ENCODE assay signal across 22 cellular contexts in genomic region chr7:121761399-121761798, GRCh38.
"Had no signal": no experiment of that assay in that cellular context is flagged by ENCODE, and none has a peak within 500 bp of the region (broad histone marks: within the 10 kb centered on the region; RNA-seq: fewer than 3 reads in every experiment).

No MANE protein-coding gene starts in this region.

- H3K4me1 Mint-ChIP-seq: activated naive CD4-positive, alpha-beta T cell treated with anti-CD3 and anti-CD28 coated beads, Interleukin-2, amount 10 ng/mL, durations not matched to agents 7 days and 5 days; natural killer cell; stimulated activated effector memory CD8-positive, alpha-beta T cell treated with anti-CD3 and anti-CD28 coated beads, Interleukin-12 subunit alpha, Interleukin-12 subunit beta, amount 100 ng/mL, for 72 hours had no signal

- H3K4me3 Mint-ChIP-seq: activated CD8-positive, alpha-beta T cell treated with anti-CD3 and anti-CD28 coated beads, Interleukin-2, amount 10 ng/mL, durations not matched to agents 7 days and 5 days; activated naive CD4-positive, alpha-beta T cell treated with anti-CD3 and anti-CD28 coated beads, Interleukin-2, amount 10 ng/mL, durations not matched to agents 7 days and 5 days; activated T-cell treated with anti-CD3 and anti-CD28 coated beads, Interleukin-2, amount 50 U/mL, for 4 hours; dendritic cell treated with granulocyte-macrophage colony-stimulating factor and Interleukin-4, amounts not matched to agents 40 ng/mL and 50 ng/mL, for 4 days; natural killer cell; stimulated activated effector memory CD8-positive, alpha-beta T cell treated with anti-CD3 and anti-CD28 coated beads, Interleukin-12 subunit alpha, Interleukin-12 subunit beta, amount 100 ng/mL, for 72 hours had no signal

- H3K9me3 Mint-ChIP-seq: activated naive CD4-positive, alpha-beta T cell treated with anti-CD3 and anti-CD28 coated beads, Interleukin-2, amount 10 ng/mL, durations not matched to agents 7 days and 5 days; dendritic cell treated with granulocyte-macrophage colony-stimulating factor and Interleukin-4, amounts not matched to agents 40 ng/mL and 50 ng/mL, for 4 days; stimulated activated effector memory CD8-positive, alpha-beta T cell treated with anti-CD3 and anti-CD28 coated beads, Interleukin-12 subunit alpha, Interleukin-12 subunit beta, amount 100 ng/mL, for 72 hours had no signal

- H3K27me3 Mint-ChIP-seq: activated naive CD4-positive, alpha-beta T cell treated with anti-CD3 and anti-CD28 coated beads, Interleukin-2, amount 10 ng/mL, durations not matched to agents 7 days and 5 days; dendritic cell treated with granulocyte-macrophage colony-stimulating factor and Interleukin-4, amounts not matched to agents 40 ng/mL and 50 ng/mL, for 4 days had no signal

- H3K36me3 Mint-ChIP-seq: activated naive CD4-positive, alpha-beta T cell treated with anti-CD3 and anti-CD28 coated beads, Interleukin-2, amount 10 ng/mL, durations not matched to agents 7 days and 5 days; natural killer cell; stimulated activated effector memory CD8-positive, alpha-beta T cell treated with anti-CD3 and anti-CD28 coated beads, Interleukin-12 subunit alpha, Interleukin-12 subunit beta, amount 100 ng/mL, for 72 hours had no signal

- H3K27ac Mint-ChIP-seq: activated CD8-positive, alpha-beta T cell treated with anti-CD3 and anti-CD28 coated beads, Interleukin-2, amount 10 ng/mL, durations not matched to agents 7 days and 5 days; activated naive CD4-positive, alpha-beta T cell treated with anti-CD3 and anti-CD28 coated beads, Interleukin-2, amount 10 ng/mL, durations not matched to agents 7 days and 5 days; dendritic cell treated with granulocyte-macrophage colony-stimulating factor and Interleukin-4, amounts not matched to agents 40 ng/mL and 50 ng/mL, for 4 days; natural killer cell; stimulated activated effector memory CD8-positive, alpha-beta T cell treated with anti-CD3 and anti-CD28 coated beads, Interleukin-12 subunit alpha, Interleukin-12 subunit beta, amount 100 ng/mL, for 72 hours had no signal

- DNase-seq: activated CD4-positive, alpha-beta T cell treated with anti-CD3 and anti-CD28 coated beads for 48 hours; activated CD4-positive, CD25-positive, alpha-beta regulatory T cell; activated CD8-positive, alpha-beta memory T cell treated with anti-CD3 and anti-CD28 coated beads, Interleukin-2, amount 50 U/mL, for 4 hours; activated CD8-positive, alpha-beta T cell treated with anti-CD3 and anti-CD28 coated beads, Interleukin-2, amount 10 ng/mL, durations not matched to agents 7 days and 5 days; activated effector memory CD4-positive, alpha-beta T cell treated with Interleukin-2 at 50 U/mL for 16 hours; activated naive CD4-positive, alpha-beta T cell treated with anti-CD3 and anti-CD28 coated beads, Interleukin-2, amount 10 ng/mL, durations not matched to agents 7 days and 5 days; activated T-cell treated with anti-CD3 and anti-CD28 coated beads, Interleukin-2, amount 50 U/mL, for 4 hours; effector CD8-positive, alpha-beta T cell; hippocampal formation; lower lobe of right lung; natural killer cell; pancreas; right lobe of liver; stimulated activated CD4-positive, alpha-beta T cell treated with anti-CD3 and anti-CD28 coated beads, Interleukin-4, amount 100 ng/mL, for 24 hours; stomach; T-helper 9 cell; upper lobe of left lung had no signal

- H3K4me3 ChIP-seq: cardiac muscle cell, esophagus muscularis mucosa, lower lobe of right lung, pancreas, right lobe of liver, smooth muscle cell, stomach, upper lobe of left lung had no signal
